ENCODE assay signal across 1 cellular context in genomic region chr1:234499119-234500039, GRCh38.
A peak's percentile ranks its signal among the peaks of the same experiment; 100 is the strongest.
TF ChIP-seq lines count a peak whose summit lies in the region.

No MANE protein-coding gene starts in this region.

TF ChIP-seq in GM12878, 131 proteins besides CTCF, POLR2A, EP300 and RAD21 (continued from another document and continues in another):
- TF ChIP-seq, protein P1, sequence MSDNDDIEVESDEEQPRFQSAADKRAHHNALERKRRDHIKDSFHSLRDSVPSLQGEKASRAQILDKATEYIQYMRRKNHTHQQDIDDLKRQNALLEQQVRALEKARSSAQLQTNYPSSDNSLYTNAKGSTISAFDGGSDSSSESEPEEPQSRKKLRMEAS (IDR thresholded peaks at IDR 0.05; ENCODE audit: low read depth, low read length): peak; percentile 78
- TF ChIP-seq PAX5 (IDR thresholded peaks at IDR 0.05; ENCODE audit: borderline replicate concordance, low read depth, low read length) (no peak), BCL11A (IDR thresholded peaks at IDR 0.05; ENCODE audit: low read depth, low read length) (0 out of 2 replicates have a peak, but pooled peaks have one; percentile 6), CEBPB (IDR thresholded peaks at IDR 0.05; ENCODE audit: borderline replicate concordance in 1 of 2, low read depth in 2 of 2, low read length in 2 of 2) (no peak), CUX1 (IDR thresholded peaks at IDR 0.05; ENCODE audit: insufficient replicate concordance, low read depth, low read length) (no peak), SUZ12 (IDR thresholded peaks at IDR 0.05; ENCODE audit: unreplicated experiment) (no peak), HDGF (IDR thresholded peaks at IDR 0.05) (no peak), SRF (IDR thresholded peaks at IDR 0.05; ENCODE audit: low read depth in 2 of 2, low read length in 2 of 2) (no peak), ZNF24 (IDR thresholded peaks at IDR 0.05) (peak; percentile 13; the same call in 1 of the 2 replicates), KAT2A (conservative IDR thresholded peaks at IDR 0.05; ENCODE audit: control insufficient read depth, low read depth, low read length) (no peak), IKZF2 (IDR thresholded peaks at IDR 0.05) (peak; percentile 52 to 61; a peak in 3 of 4 replicates), ZBTB40 (IDR thresholded peaks at IDR 0.05; ENCODE audit: borderline replicate concordance) (0 out of 2 replicates have a peak, but pooled peaks have one; percentile 14), NBN (IDR thresholded peaks at IDR 0.05) (peak; percentile 41; the same call in 1 of the 2 replicates), POU2F2 (IDR thresholded peaks at IDR 0.05; ENCODE audit: borderline replicate concordance, low read depth, low read length) (peak; percentile 70; the same call in 1 of the 3 replicates), GATAD2B (conservative IDR thresholded peaks at IDR 0.05; ENCODE audit: low read depth) (no peak; the same call in 1 of the 2 replicates), SIN3A (IDR thresholded peaks at IDR 0.05; ENCODE audit: low read depth, low read length) (no peak), JUNB (IDR thresholded peaks at IDR 0.05) (peak; percentile 44), BRCA1 (IDR thresholded peaks at IDR 0.05; ENCODE audit: low read depth, low read length) (no peak), ATF7 (IDR thresholded peaks at IDR 0.05; ENCODE audit: low read depth) (no peak), TCF3 (IDR thresholded peaks at IDR 0.05; ENCODE audit: borderline replicate concordance, insufficient read depth, low read depth, low read length) (no peak), ZBTB33 (IDR thresholded peaks at IDR 0.05) (no peak), RB1 (IDR thresholded peaks at IDR 0.05; ENCODE audit: borderline replicate concordance) (0 out of 2 replicates have a peak, but pooled peaks have one; percentile 29), PML (IDR thresholded peaks at IDR 0.05; ENCODE audit: low read length) (0 out of 2 replicates have a peak, but pooled peaks have one; percentile 36), IRF5 (IDR thresholded peaks at IDR 0.05; ENCODE audit: borderline replicate concordance) (no peak)
- TF ChIP-seq, protein P2, sequence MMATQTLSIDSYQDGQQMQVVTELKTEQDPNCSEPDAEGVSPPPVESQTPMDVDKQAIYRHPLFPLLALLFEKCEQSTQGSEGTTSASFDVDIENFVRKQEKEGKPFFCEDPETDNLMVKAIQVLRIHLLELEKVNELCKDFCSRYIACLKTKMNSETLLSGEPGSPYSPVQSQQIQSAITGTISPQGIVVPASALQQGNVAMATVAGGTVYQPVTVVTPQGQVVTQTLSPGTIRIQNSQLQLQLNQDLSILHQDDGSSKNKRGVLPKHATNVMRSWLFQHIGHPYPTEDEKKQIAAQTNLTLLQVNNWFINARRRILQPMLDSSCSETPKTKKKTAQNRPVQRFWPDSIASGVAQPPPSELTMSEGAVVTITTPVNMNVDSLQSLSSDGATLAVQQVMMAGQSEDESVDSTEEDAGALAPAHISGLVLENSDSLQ (IDR thresholded peaks at IDR 0.05): peak; percentile 13; the same call in 1 of the 2 replicates
- TF ChIP-seq, protein P3, sequence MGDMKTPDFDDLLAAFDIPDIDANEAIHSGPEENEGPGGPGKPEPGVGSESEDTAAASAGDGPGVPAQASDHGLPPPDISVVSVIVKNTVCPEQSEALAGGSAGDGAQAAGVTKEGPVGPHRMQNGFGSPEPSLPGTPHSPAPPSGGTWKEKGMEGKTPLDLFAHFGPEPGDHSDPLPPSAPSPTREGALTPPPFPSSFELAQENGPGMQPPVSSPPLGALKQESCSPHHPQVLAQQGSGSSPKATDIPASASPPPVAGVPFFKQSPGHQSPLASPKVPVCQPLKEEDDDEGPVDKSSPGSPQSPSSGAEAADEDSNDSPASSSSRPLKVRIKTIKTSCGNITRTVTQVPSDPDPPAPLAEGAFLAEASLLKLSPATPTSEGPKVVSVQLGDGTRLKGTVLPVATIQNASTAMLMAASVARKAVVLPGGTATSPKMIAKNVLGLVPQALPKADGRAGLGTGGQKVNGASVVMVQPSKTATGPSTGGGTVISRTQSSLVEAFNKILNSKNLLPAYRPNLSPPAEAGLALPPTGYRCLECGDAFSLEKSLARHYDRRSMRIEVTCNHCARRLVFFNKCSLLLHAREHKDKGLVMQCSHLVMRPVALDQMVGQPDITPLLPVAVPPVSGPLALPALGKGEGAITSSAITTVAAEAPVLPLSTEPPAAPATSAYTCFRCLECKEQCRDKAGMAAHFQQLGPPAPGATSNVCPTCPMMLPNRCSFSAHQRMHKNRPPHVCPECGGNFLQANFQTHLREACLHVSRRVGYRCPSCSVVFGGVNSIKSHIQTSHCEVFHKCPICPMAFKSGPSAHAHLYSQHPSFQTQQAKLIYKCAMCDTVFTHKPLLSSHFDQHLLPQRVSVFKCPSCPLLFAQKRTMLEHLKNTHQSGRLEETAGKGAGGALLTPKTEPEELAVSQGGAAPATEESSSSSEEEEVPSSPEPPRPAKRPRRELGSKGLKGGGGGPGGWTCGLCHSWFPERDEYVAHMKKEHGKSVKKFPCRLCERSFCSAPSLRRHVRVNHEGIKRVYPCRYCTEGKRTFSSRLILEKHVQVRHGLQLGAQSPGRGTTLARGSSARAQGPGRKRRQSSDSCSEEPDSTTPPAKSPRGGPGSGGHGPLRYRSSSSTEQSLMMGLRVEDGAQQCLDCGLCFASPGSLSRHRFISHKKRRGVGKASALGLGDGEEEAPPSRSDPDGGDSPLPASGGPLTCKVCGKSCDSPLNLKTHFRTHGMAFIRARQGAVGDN (IDR thresholded peaks at IDR 0.05): peak; percentile 85
- TF ChIP-seq, protein P4, sequence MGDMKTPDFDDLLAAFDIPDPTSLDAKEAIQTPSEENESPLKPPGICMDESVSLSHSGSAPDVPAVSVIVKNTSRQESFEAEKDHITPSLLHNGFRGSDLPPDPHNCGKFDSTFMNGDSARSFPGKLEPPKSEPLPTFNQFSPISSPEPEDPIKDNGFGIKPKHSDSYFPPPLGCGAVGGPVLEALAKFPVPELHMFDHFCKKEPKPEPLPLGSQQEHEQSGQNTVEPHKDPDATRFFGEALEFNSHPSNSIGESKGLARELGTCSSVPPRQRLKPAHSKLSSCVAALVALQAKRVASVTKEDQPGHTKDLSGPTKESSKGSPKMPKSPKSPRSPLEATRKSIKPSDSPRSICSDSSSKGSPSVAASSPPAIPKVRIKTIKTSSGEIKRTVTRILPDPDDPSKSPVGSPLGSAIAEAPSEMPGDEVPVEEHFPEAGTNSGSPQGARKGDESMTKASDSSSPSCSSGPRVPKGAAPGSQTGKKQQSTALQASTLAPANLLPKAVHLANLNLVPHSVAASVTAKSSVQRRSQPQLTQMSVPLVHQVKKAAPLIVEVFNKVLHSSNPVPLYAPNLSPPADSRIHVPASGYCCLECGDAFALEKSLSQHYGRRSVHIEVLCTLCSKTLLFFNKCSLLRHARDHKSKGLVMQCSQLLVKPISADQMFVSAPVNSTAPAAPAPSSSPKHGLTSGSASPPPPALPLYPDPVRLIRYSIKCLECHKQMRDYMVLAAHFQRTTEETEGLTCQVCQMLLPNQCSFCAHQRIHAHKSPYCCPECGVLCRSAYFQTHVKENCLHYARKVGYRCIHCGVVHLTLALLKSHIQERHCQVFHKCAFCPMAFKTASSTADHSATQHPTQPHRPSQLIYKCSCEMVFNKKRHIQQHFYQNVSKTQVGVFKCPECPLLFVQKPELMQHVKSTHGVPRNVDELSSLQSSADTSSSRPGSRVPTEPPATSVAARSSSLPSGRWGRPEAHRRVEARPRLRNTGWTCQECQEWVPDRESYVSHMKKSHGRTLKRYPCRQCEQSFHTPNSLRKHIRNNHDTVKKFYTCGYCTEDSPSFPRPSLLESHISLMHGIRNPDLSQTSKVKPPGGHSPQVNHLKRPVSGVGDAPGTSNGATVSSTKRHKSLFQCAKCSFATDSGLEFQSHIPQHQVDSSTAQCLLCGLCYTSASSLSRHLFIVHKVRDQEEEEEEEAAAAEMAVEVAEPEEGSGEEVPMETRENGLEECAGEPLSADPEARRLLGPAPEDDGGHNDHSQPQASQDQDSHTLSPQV (IDR thresholded peaks at IDR 0.05): peak; percentile 59; the same call in 1 of the 2 replicates
- TF ChIP-seq, protein P5, sequence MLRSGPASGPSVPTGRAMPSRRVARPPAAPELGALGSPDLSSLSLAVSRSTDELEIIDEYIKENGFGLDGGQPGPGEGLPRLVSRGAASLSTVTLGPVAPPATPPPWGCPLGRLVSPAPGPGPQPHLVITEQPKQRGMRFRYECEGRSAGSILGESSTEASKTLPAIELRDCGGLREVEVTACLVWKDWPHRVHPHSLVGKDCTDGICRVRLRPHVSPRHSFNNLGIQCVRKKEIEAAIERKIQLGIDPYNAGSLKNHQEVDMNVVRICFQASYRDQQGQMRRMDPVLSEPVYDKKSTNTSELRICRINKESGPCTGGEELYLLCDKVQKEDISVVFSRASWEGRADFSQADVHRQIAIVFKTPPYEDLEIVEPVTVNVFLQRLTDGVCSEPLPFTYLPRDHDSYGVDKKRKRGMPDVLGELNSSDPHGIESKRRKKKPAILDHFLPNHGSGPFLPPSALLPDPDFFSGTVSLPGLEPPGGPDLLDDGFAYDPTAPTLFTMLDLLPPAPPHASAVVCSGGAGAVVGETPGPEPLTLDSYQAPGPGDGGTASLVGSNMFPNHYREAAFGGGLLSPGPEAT (IDR thresholded peaks at IDR 0.05; ENCODE audit: low read depth): 0 out of 2 replicates have a peak, but pooled peaks have one; percentile 13
